In genomic region chr3:12483364-12483763, GRCh38 we compare ENCODE assay signal across 8 cellular contexts. TPM values are rescaled to one million over a fixed set of nuclear protein-coding genes. Genes with fewer than 3 reads are reported as not detected.
DNase-seq lines count a peak whose midpoint lies in the region; ATAC-seq and TF ChIP-seq lines count a peak whose summit lies in the region.

No MANE protein-coding gene starts in this region.

- CTCF ChIA-PET in mammary epithelial cell (lab: Charles Lee; ENCODE audit: low non-redundant PET): no interaction called here

- H3K27ac ChIP-seq in mammary epithelial cell (ENCODE audit: insufficient read depth, low read depth, low read length): no peak overlapping the region

- no peak for ATAC-seq in naive thymus-derived CD8-positive, alpha-beta T cell
- ATAC-seq in GM18520 (IDR thresholded peaks at IDR 0.05; ENCODE audit: unreplicated experiment): no peak

- peaks cover 0 to 7% (median 2%) of the 10 kb centered on the region in 3 donors for H3K36me3 Mint-ChIP-seq in naive thymus-derived CD8-positive, alpha-beta T cell

- dilution Hi-C loops in mammary epithelial cell (cut with HindIII; ENCODE audit: low sequenced_read_pairs): no loop called here

- H3K27ac Mint-ChIP-seq in naive thymus-derived CD8-positive, alpha-beta T cell: peak overlapping the region; percentile 94 to 99 (median 98)

- no peaks in the 10 kb centered on the region for H3K9me3 Mint-ChIP-seq in naive thymus-derived CD8-positive, alpha-beta T cell

- H3K27me3 Mint-ChIP-seq in naive thymus-derived CD8-positive, alpha-beta T cell: no peaks in the 10 kb centered on the region

- intact Hi-C loops in mammary epithelial cell (cut with micrococcal nuclease): loop anchor here (10.0 kb wide), 1 partner anchor 241 kb away; no protein-coding TSS in a partner anchor

- H3K9ac ChIP-seq in mammary epithelial cell (ENCODE audit: insufficient read depth, low read length): no peak overlapping the region

- H3K79me2 ChIP-seq in mammary epithelial cell (ENCODE audit: insufficient read depth, low read length): peaks cover 33% of the 10 kb centered on the region

- no peaks in the 10 kb centered on the region for H4K20me1 ChIP-seq in mammary epithelial cell (ENCODE audit: insufficient read depth, low read length)

- no peaks in the 10 kb centered on the region for H3K36me3 ChIP-seq in mammary epithelial cell (ENCODE audit: insufficient read depth, low read length)

- no peak for TF ChIP-seq CTCF in LNCaP clone FGC (IDR thresholded peaks at IDR 0.05; ENCODE audit: control insufficient read depth, extremely low read depth, insufficient read depth)
- TF ChIP-seq CTCF in mammary epithelial cell (conservative IDR thresholded peaks at IDR 0.05 in 1 of 2, IDR thresholded peaks at IDR 0.05 in 1 of 2; ENCODE audit: extremely low read depth in 1 of 2, insufficient read depth in 1 of 2, low read depth in 1 of 2, low read length in 2 of 2): no peak

- H3K4me1 ChIP-seq in mammary epithelial cell (ENCODE audit: insufficient read depth, low read length): peaks cover 19% of the 10 kb centered on the region

- H3K27me3 ChIP-seq in mammary epithelial cell (ENCODE audit: insufficient read depth, low read length): no peaks in the 10 kb centered on the region

- BruUV-seq in mammary epithelial cell (replicated peaks; lab: Mats Ljungman, UMichigan): no TSS peak

- DNase-seq in Caki2 (ENCODE audit: low read depth) (peak; percentile 23), LNCaP clone FGC (ENCODE audit: low read depth) (no peak), mammary epithelial cell (no peak), GOT3 (lab: John Stamatoyannopoulos, UW) (no peak), iPS-NIHi7 (ENCODE audit: extremely low spot score) (no peak)
- DNase-seq in naive thymus-derived CD8-positive, alpha-beta T cell: peak in 1 of 10 donors; percentile 1
- no peak for DNase-seq in activated CD4-positive, alpha-beta T cell treated with anti-CD3 and anti-CD28 coated beads, Interleukin-2, amount 50 U/mL, for 48 hours

- peak overlapping the region; percentile 99 for H2AFZ ChIP-seq in mammary epithelial cell (ENCODE audit: low read depth, low read length)

- H3K4me3 ChIP-seq in LNCaP clone FGC (ENCODE audit: low read depth, low read length) (peak overlapping the region; percentile 71), mammary epithelial cell (replicated peaks in 1 of 3; ENCODE audit: insufficient read depth in 1 of 3, low read depth in 2 of 3, low read length in 3 of 3) (peak overlapping the region in 2 of 3 experiments; percentile 31 to 79)

- peaks cover 20 to 52% (median 38%) of the 10 kb centered on the region in 4 donors for H3K4me1 Mint-ChIP-seq in naive thymus-derived CD8-positive, alpha-beta T cell

- WGBS in mammary epithelial cell (ENCODE audit: low coverage, missing lambda C conversion rate): 17% methylated on average over 2 of the region's 2 CpGs

- in situ Hi-C loops in Caki2 (cut with HindIII; ENCODE audit: low pct_unique_long_range_greater_than_20kb, low sequenced_read_pairs) (no loop called here), mammary epithelial cell (cut with MboI; ENCODE audit: low sequenced_read_pairs in 2 of 2) (no loop called here)

- H3K4me2 ChIP-seq in mammary epithelial cell (ENCODE audit: insufficient read depth, low read depth, low read length): peak overlapping the region; percentile 93

- POLR2A ChIA-PET in naive thymus-derived CD8-positive, alpha-beta T cell (lab: Charles Lee): interaction anchor here (0.5 to 3.4 kb wide), 7 partner anchors 19 to 1950 kb away, joined by 4 to 16 read pairs (median 6); partner anchors contain the start of genes RAF1 and TAMM41

- peak overlapping the region; percentile 92 to 99 (median 94) for H3K4me3 Mint-ChIP-seq in naive thymus-derived CD8-positive, alpha-beta T cell

- no peaks in the 10 kb centered on the region for H3K9me3 ChIP-seq in mammary epithelial cell (replicated peaks; ENCODE audit: insufficient read depth, low read length)

RNA-seq across cellular contexts. Expression of gene TSEN2, which starts 0.9 kb away (rescaled TPM):
- 19.0 and 25.4 TPM in 2 replicates for total RNA-seq in Caki2 (2014; rRNA removed; shearing (Covaris generic); ENCODE audit: low replicate concordance)
- 10 to 100 TPM; 16.0 to 24.6 TPM for total RNA-seq in mammary epithelial cell
- 14.6 TPM for polyA plus RNA-seq in mammary epithelial cell
- 30.1 TPM for polyA minus RNA-seq in mammary epithelial cell
- 10 to 100 TPM; 26.2 to 26.9 TPM for total RNA-seq in naive thymus-derived CD8-positive, alpha-beta T cell
- 10 to 100 TPM; 11.9 to 21.0 (median 11.9) TPM for polyA plus RNA-seq in naive thymus-derived CD8-positive, alpha-beta T cell
